8 cellular contexts compared by ENCODE assay signal in the genomic region with DNA sequence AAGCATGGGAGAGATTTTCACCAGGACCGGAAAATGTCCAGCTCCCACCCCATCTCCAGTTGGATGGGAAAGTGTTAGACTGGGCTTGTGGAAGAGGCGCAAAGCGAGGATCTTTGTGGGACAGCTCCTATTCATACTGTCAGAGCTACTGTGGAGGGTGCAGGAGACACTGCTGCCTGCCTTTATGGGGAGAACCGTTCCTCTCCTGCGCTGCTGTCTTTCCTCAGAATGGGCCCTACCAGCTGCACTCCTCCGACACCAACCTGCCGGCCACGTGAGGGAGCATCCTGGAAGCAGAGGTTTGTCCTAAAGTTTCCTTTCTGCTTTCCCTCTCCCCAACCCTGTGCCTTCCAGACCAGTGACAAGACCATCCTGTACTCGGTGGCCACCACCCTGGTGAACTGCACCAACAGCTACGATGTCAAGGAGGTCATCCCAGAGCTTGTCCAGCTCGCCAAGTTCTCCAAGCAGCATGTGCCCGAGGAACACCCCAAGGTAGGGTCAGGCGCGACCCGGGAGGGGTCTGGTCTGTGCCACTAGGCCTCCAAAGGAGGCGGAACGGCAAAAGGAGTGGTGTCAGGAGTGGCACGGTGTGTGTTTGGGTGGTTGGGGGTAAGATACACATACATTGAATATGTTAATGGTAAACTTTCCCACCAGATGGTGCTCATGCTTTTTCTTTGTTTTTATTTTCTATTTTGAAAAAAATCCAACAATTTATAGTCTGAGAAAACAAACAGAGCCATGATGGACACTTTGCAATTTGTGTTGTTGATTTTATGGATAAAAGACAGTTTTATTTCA. TPM values are rescaled to one million over a fixed set of nuclear protein-coding genes. Genes with fewer than 3 reads are reported as not detected.
A peak's percentile ranks its signal among the peaks of the same experiment; 100 is the strongest.
DNase-seq lines count a peak whose midpoint lies in the region; ATAC-seq and TF ChIP-seq lines count a peak whose summit lies in the region.

No MANE protein-coding gene starts in this region.

- H3K27me3 Mint-ChIP-seq in activated T-cell treated with anti-CD3 and anti-CD28 coated beads, Interleukin-2, amount 50 U/mL, for 24 hours: no peaks in the 10 kb centered on the region

- H3K9me3 Mint-ChIP-seq in activated T-cell treated with anti-CD3 and anti-CD28 coated beads, Interleukin-2, amount 50 U/mL, for 24 hours: no peaks in the 10 kb centered on the region

- no peaks in the 10 kb centered on the region for H3K36me3 Mint-ChIP-seq in activated T-cell treated with anti-CD3 and anti-CD28 coated beads, Interleukin-2, amount 50 U/mL, for 24 hours (ENCODE audit: low read depth)

- TF ChIP-seq CTCF in AG04450 (IDR thresholded peaks at IDR 0.05; ENCODE audit: low read depth, low read length): peak; percentile 27

- H3K9me3 ChIP-seq in AG04450 (ENCODE audit: control insufficient read depth, insufficient read depth, low read length): no peaks in the 10 kb centered on the region

- CTCF ChIA-PET in AG04450 (lab: Charles Lee): interaction anchor here (0.7 to 1.9 kb wide), 8 partner anchors 30 to 406 kb away, joined by 3 to 13 read pairs (median 6); a partner anchor contains a TSS

- DNase-seq in AG04450 (ENCODE audit: low read depth, low spot score) (no peak), HCEC 1CT (peak; percentile 8), hepatic stellate cell (ENCODE audit: low spot score) (peak; percentile 47), kidney glomerular epithelial cell (lab: John Stamatoyannopoulos, UW) (no peak), substantia nigra (lab: John Stamatoyannopoulos, UW) (no peak)
- DNase-seq in activated T-cell treated with anti-CD3 and anti-CD28 coated beads, Interleukin-2, amount 50 U/mL, for 24 hours: peak; percentile 57

- no peak for ATAC-seq in GM18502 (IDR thresholded peaks at IDR 0.05; ENCODE audit: poor library complexity, unreplicated experiment)
- no peak for ATAC-seq in HG02938 (IDR thresholded peaks at IDR 0.05; ENCODE audit: unreplicated experiment)

- POLR2A ChIA-PET in AG04450 (lab: Yijun Ruan, JAX): no interaction called here

- H3K4me1 Mint-ChIP-seq in activated T-cell treated with anti-CD3 and anti-CD28 coated beads, Interleukin-2, amount 50 U/mL, for 24 hours (ENCODE audit: low read depth): peaks cover 42% of the 10 kb centered on the region

- H3K27ac ChIP-seq in AG04450 (ENCODE audit: low read depth, low read length) (no peak overlapping the region), substantia nigra (ENCODE audit: low read depth, low read length, poor library complexity, severe bottlenecking) (no peak overlapping the region)

- H3K4me3 ChIP-seq in AG04450 (ENCODE audit: low read depth, low read length): no peak overlapping the region

- H3K27me3 ChIP-seq in AG04450 (ENCODE audit: control insufficient read depth, insufficient read depth, low read length): no peaks in the 10 kb centered on the region

- H3K4me3 Mint-ChIP-seq in activated T-cell treated with anti-CD3 and anti-CD28 coated beads, Interleukin-2, amount 50 U/mL, for 24 hours: no peak overlapping the region

- peak overlapping the region; percentile 71 for H3K27ac Mint-ChIP-seq in activated T-cell treated with anti-CD3 and anti-CD28 coated beads, Interleukin-2, amount 50 U/mL, for 24 hours

RNA-seq across cellular contexts. Expression of a gene that starts 23.0 kb away (rescaled TPM):
- not detected in 2 replicates for polyA plus RNA-seq in AG04450 (2011; rRNA removed)
- not detected in 2 replicates for polyA minus RNA-seq in AG04450 (2011; rRNA and poly(A)+ RNA removed)

RNA-seq across cellular contexts. Expression of a gene that starts 23.6 kb away (rescaled TPM):
- not detected in 2 replicates for polyA plus RNA-seq in AG04450 (2011; rRNA removed)
- not detected in 2 replicates for polyA minus RNA-seq in AG04450 (2011; rRNA and poly(A)+ RNA removed)

RNA-seq across cellular contexts. Expression of a gene that starts 29.1 kb away (rescaled TPM):
- 10.5 and 14.0 TPM in 2 replicates for polyA plus RNA-seq in AG04450 (2011; rRNA removed)
- 17.1 and 18.3 TPM in 2 replicates for polyA minus RNA-seq in AG04450 (2011; rRNA and poly(A)+ RNA removed)

RNA-seq across cellular contexts. Expression of a gene that starts 49.8 kb away (rescaled TPM):
- polyA plus RNA-seq in AG04450 (2011; rRNA removed): 0.09 TPM in 1 of 2 replicates, not detected in the other
- polyA minus RNA-seq in AG04450 (2011; rRNA and poly(A)+ RNA removed): not detected in 2 replicates

RNA-seq across cellular contexts. Expression of a gene that starts 51.5 kb away (rescaled TPM):
- polyA plus RNA-seq in AG04450 (2011; rRNA removed): 14.3 and 15.1 TPM in 2 replicates
- 15.9 and 18.3 TPM in 2 replicates for polyA minus RNA-seq in AG04450 (2011; rRNA and poly(A)+ RNA removed)

Comparison
In these comparisons a context has a peak if more than half of its experiments do, and no peak if none do; other contexts are left out.
1. DNase-seq: peak in HCEC 1CT (single experiment), activated T-cell treated with anti-CD3 and anti-CD28 coated beads, Interleukin-2, amount 50 U/mL, for 24 hours (single experiment) and hepatic stellate cell (single experiment); none in AG04450 (single experiment), kidney glomerular epithelial cell (single experiment) and substantia nigra (0 of 49).